ENCODE assay signal across 8 cellular contexts in the genomic region with DNA sequence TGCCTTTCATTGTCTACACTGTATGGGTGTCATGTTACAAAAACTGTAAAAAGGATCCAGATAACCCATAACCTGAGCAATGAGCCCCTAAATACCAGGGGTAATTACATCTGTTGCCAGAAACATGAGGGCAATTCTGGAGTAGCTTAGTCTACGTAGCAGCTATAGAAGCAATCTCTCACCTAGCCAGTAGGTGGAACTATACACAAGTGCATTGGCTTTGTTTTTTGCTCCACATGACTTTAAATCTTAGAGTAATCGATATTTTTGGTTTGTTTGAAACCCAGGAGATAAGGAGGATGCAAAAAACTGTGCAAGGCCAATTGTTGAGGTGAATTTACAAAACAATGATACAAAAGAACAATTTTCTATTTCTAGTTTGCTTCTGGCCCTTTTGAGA. TPM values are rescaled to one million over a fixed set of nuclear protein-coding genes. Genes with fewer than 3 reads are reported as not detected.
A peak's percentile ranks its signal among the peaks of the same experiment; 100 is the strongest.
DNase-seq lines count a peak whose midpoint lies in the region; ATAC-seq and TF ChIP-seq lines count a peak whose summit lies in the region.

No MANE protein-coding gene starts in this region.

- peak in 4 of 5 donors; percentile 28 to 38 (median 32) for DNase-seq in CD4-positive, alpha-beta memory T cell
- DNase-seq in NCI-H1092 treated with DMSO at 0.1 percent for 48 hours (lab: John Stamatoyannopoulos, UW) (peak; percentile 25), astrocyte of the hippocampus (ENCODE audit: low read depth, low spot score) (peak; percentile 44), kidney epithelial cell (ENCODE audit: low read depth) (no peak), DMS79 (lab: John Stamatoyannopoulos, UW) (no peak)
- no peak for DNase-seq in activated CD4-positive, CD25-positive, alpha-beta regulatory T cell treated with anti-CD3 and anti-CD28 coated beads, Interleukin-2, amount 50 U/mL, for 72 hours
- DNase-seq in stimulated activated CD4-positive, alpha-beta T cell treated with anti-CD3 and anti-CD28 coated beads, Interleukin-2, amount 100 ng/mL, for 24 hours: no peak

- peaks cover 7 to 10% (median 8%) of the 10 kb centered on the region in 4 donors for H3K4me1 Mint-ChIP-seq in CD4-positive, alpha-beta memory T cell

- H3K27me3 Mint-ChIP-seq in CD4-positive, alpha-beta memory T cell: no peaks in the 10 kb centered on the region

- H3K4me1 ChIP-seq in CD4-positive, alpha-beta memory T cell (ENCODE audit: insufficient read depth, low read length): peaks cover 12% of the 10 kb centered on the region

- POLR2A ChIA-PET in CD4-positive, alpha-beta memory T cell (lab: Charles Lee; ENCODE audit: partially characterized antibody): no interaction called here

- TF ChIP-seq CTCF in kidney epithelial cell (IDR thresholded peaks at IDR 0.05; ENCODE audit: insufficient read depth, low read length, poor library complexity, severe bottlenecking): peak; percentile 74

- intact Hi-C loops in CD4-positive, alpha-beta memory T cell (cut with micrococcal nuclease): loop anchor here (1.0 to 5.0 kb wide), 4 partner anchors 1161 to 1971 kb away; no protein-coding TSS in a partner anchor

- no peaks in the 10 kb centered on the region for H3K9me3 ChIP-seq in CD4-positive, alpha-beta memory T cell (ENCODE audit: control insufficient read depth in 1 of 2, low read length in 2 of 2)

- H3K9me3 Mint-ChIP-seq in CD4-positive, alpha-beta memory T cell: no peaks in the 10 kb centered on the region

- no peak overlapping the region for H3K4me3 ChIP-seq in CD4-positive, alpha-beta memory T cell (ENCODE audit: low read length in 2 of 2)
- no peak overlapping the region for H3K4me3 ChIP-seq in kidney epithelial cell (ENCODE audit: low read depth, low read length)

- CTCF ChIA-PET in CD4-positive, alpha-beta memory T cell (lab: Charles Lee; ENCODE audit: partially characterized antibody): interaction anchor here (0.6 to 2.0 kb wide), 9 partner anchors 10 to 1777 kb away, joined by 3 to 12 read pairs (median 3); no protein-coding TSS in a partner anchor

- no peak overlapping the region for H3K27ac ChIP-seq in CD4-positive, alpha-beta memory T cell (ENCODE audit: low read depth, low read length)

- H3K36me3 Mint-ChIP-seq in CD4-positive, alpha-beta memory T cell: peaks cover 12 to 14% of the 10 kb centered on the region in 2 donors

- H3K36me3 ChIP-seq in CD4-positive, alpha-beta memory T cell (ENCODE audit: insufficient read depth, low read length): peaks cover 6% of the 10 kb centered on the region
- H3K36me3 ChIP-seq in kidney epithelial cell (ENCODE audit: control insufficient read depth, insufficient read depth, low read length): no peaks in the 10 kb centered on the region

- peak overlapping the region in 2 of 7 donors; percentile 2 to 7 for H3K27ac Mint-ChIP-seq in CD4-positive, alpha-beta memory T cell

- ATAC-seq in GM18520 (IDR thresholded peaks at IDR 0.05; ENCODE audit: unreplicated experiment): peak; percentile 41

- H3K27me3 ChIP-seq in CD4-positive, alpha-beta memory T cell (ENCODE audit: insufficient read depth, low read length): no peaks in the 10 kb centered on the region
- no peaks in the 10 kb centered on the region for H3K27me3 ChIP-seq in kidney epithelial cell (ENCODE audit: control insufficient read depth, insufficient read depth, low read length)

- H3K4me3 Mint-ChIP-seq in CD4-positive, alpha-beta memory T cell: no peak overlapping the region

RNA-seq across cellular contexts. Expression of a gene that starts 57.5 kb away (rescaled TPM):
- not detected for total RNA-seq in CD4-positive, alpha-beta memory T cell
- under 1 TPM; 0.13 to 0.37 TPM for polyA plus RNA-seq in CD4-positive, alpha-beta memory T cell
- total RNA-seq in kidney epithelial cell: not detected in 2 replicates

Comparison
In these comparisons a context has a peak if more than half of its experiments do, and no peak if none do; other contexts are left out.
1. DNase-seq: peak in CD4-positive, alpha-beta memory T cell (4 of 5), NCI-H1092 treated with DMSO at 0.1 percent for 48 hours (single experiment) and astrocyte of the hippocampus (single experiment); none in kidney epithelial cell (single experiment), activated CD4-positive, CD25-positive, alpha-beta regulatory T cell treated with anti-CD3 and anti-CD28 coated beads, Interleukin-2, amount 50 U/mL, for 72 hours (single experiment), DMS79 (single experiment) and stimulated activated CD4-positive, alpha-beta T cell treated with anti-CD3 and anti-CD28 coated beads, Interleukin-2, amount 100 ng/mL, for 24 hours (0 of 2).